14 cellular contexts compared by ENCODE assay signal in the genomic region with DNA sequence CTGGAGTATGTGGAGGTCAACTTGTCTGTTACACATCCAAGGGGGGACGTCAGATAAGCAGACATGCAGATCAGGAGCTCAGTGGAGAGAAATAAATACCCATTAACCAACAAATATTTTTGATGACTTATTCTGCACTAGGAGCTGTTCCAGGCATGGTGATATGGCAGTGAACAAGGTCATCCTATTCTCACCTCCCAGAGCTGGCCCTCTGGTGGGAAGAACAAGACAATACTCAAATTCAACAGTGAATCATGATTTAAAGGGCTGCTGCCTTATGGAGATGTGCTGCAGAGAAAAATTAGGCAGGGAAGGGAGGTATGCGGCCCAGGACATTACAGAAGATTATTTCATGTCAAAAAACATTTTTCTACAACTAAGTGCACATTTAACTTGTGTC. TPM values are rescaled to one million over a fixed set of nuclear protein-coding genes. Genes with fewer than 3 reads are reported as not detected.
DNase-seq lines count a peak whose midpoint lies in the region; ATAC-seq and TF ChIP-seq lines count a peak whose summit lies in the region.
"Had no signal": no experiment of that assay in that cellular context is flagged by ENCODE, and none has a peak within 500 bp of the region (broad histone marks: within the 10 kb centered on the region; RNA-seq: fewer than 3 reads in every experiment).

No MANE protein-coding gene starts in this region.

- H3K36me3 ChIP-seq in left ventricle myocardium inferior (no peaks in the 10 kb centered on the region), PC-3 (ENCODE audit: low read depth, low read length) (no peaks in the 10 kb centered on the region), testis (ENCODE audit: low read depth, missing control alignments) (no peaks in the 10 kb centered on the region)
- H3K36me3 ChIP-seq: uterus had no signal

- WGBS in right cardiac atrium = 64% methylated on average over 2 of the region's 2 CpGs
- 54 to 73% methylated on average over 2 of the region's 2 CpGs for WGBS in testis, 2 donors

- POLR2A ChIA-PET in PC-3 (lab: Charles Lee; ENCODE audit: unreplicated experiment) = no interaction called here

- H3K4me3 ChIP-seq in left ventricle myocardium inferior (no peak overlapping the region), right cardiac atrium (ENCODE audit: low read length) (no peak overlapping the region), PC-3 (ENCODE audit: low read length) (no peak overlapping the region), epithelial cell of esophagus (ENCODE audit: low read length) (no peak overlapping the region), testis (no peak overlapping the region)
- H3K4me3 ChIP-seq: uterus had no signal

- no peaks in the 10 kb centered on the region for H3K9me2 ChIP-seq in PC-3 (replicated peaks; ENCODE audit: low read length)

- H3K79me2 ChIP-seq in PC-3 (ENCODE audit: low read length) = no peaks in the 10 kb centered on the region

- H3K4me1 ChIP-seq in left ventricle myocardium inferior = no peaks in the 10 kb centered on the region
- no peaks in the 10 kb centered on the region for H3K4me1 ChIP-seq in right cardiac atrium (ENCODE audit: control insufficient read depth, insufficient read depth, low read length)
- H3K4me1 ChIP-seq in PC-3 (ENCODE audit: insufficient read depth, low read length) = no peaks in the 10 kb centered on the region; the same call in 1 of the 2 replicates
- H3K4me1 ChIP-seq in testis = peaks cover 4% of the 10 kb centered on the region
- H3K4me1 ChIP-seq: uterus had no signal

- no peak for DNase-seq in left ventricle myocardium inferior
- DNase-seq in right cardiac atrium = no peak
- peak; percentile 13 for DNase-seq in PC-3
- peak; percentile 18 for DNase-seq in epithelial cell of esophagus (ENCODE audit: low read depth)
- DNase-seq in testis = peak; percentile 40
- no peak for DNase-seq in NCI-H446 treated with DMSO at 0.1 percent for 48 hours (lab: John Stamatoyannopoulos, UW)
- DNase-seq in stimulated activated CD4-positive, alpha-beta T cell treated with anti-CD3 and anti-CD28 coated beads, Interleukin-4, amount 100 ng/mL, for 24 hours = no peak
- DNase-seq: activated CD8-positive, alpha-beta T cell treated with anti-CD3 and anti-CD28 coated beads, Interleukin-2, amount 10 ng/mL, durations not matched to agents 7 days and 5 days; foreskin fibroblast; stimulated activated CD4-positive, alpha-beta T cell treated with anti-CD3 and anti-CD28 coated beads, Interleukin-1b, Interleukin-23, amount 100 ng/mL, for 48 hours; T-helper 2 cell; uterus had no signal

- H3K27ac ChIP-seq in left ventricle myocardium inferior (replicated peaks) (no peak overlapping the region), right cardiac atrium (ENCODE audit: low read length) (no peak overlapping the region), PC-3 (ENCODE audit: low read length) (no peak overlapping the region), testis (no peak overlapping the region)
- H3K27ac ChIP-seq: KMS-11, uterus had no signal

- H3K9ac ChIP-seq in PC-3 (ENCODE audit: low read length) = no peak overlapping the region
- H3K9ac ChIP-seq: KMS-11 had no signal

- H3K9me3 ChIP-seq in left ventricle myocardium inferior (replicated peaks) (no peaks in the 10 kb centered on the region), right cardiac atrium (ENCODE audit: control insufficient read depth, low read length) (no peaks in the 10 kb centered on the region), PC-3 (ENCODE audit: low read length) (no peaks in the 10 kb centered on the region), testis (no peaks in the 10 kb centered on the region)
- H3K9me3 ChIP-seq: uterus had no signal

- CTCF ChIA-PET in PC-3 (lab: Charles Lee) = interaction anchor here (1.0 kb wide), 1 partner anchor 33 kb away, joined by 3 read pairs; no protein-coding TSS in a partner anchor

- no peak for ATAC-seq in right cardiac atrium
- ATAC-seq in PC-3 = peak; percentile 50
- ATAC-seq in GM19455 (IDR thresholded peaks at IDR 0.05; ENCODE audit: unreplicated experiment) = no peak
- ATAC-seq: activated CD8-positive, alpha-beta T cell treated with anti-CD3 and anti-CD28 coated beads, Interleukin-2, amount 10 ng/mL, durations not matched to agents 7 days and 5 days had no signal

- no peak overlapping the region for H3K4me2 ChIP-seq in PC-3 (ENCODE audit: low read length)
- H3K4me2 ChIP-seq: KMS-11 had no signal

- BruUV-seq in PC-3 (replicated peaks; lab: Mats Ljungman, UMichigan) = no TSS peak

- intact Hi-C loops in left ventricle myocardium inferior (cut with micrococcal nuclease) (no loop called here), right cardiac atrium (cut with DNase I) (no loop called here), PC-3 (cut with micrococcal nuclease) (no loop called here), testis (cut with DNase I; ENCODE audit: low total_unique reads) (no loop called here)

- no peak overlapping the region for H2AFZ ChIP-seq in PC-3 (ENCODE audit: low read length)

- H3K27me3 ChIP-seq in left ventricle myocardium inferior (ENCODE audit: low read depth) (no peaks in the 10 kb centered on the region), right cardiac atrium (ENCODE audit: control insufficient read depth, insufficient read depth) (no peaks in the 10 kb centered on the region), PC-3 (ENCODE audit: low read length) (no peaks in the 10 kb centered on the region), testis (no peaks in the 10 kb centered on the region)
- H3K27me3 ChIP-seq: uterus had no signal

- no peaks in the 10 kb centered on the region for H3F3A ChIP-seq in PC-3 (ENCODE audit: low read length, unreplicated experiment)

- no peak for TF ChIP-seq POLR2A in testis (IDR thresholded peaks at IDR 0.05)

- peak; percentile 26 for TF ChIP-seq CTCF in left ventricle myocardium inferior (IDR thresholded peaks at IDR 0.05; ENCODE audit: borderline replicate concordance)
- peak; percentile 32; the same call in 1 of the 2 replicates for TF ChIP-seq CTCF in PC-3 (conservative IDR thresholded peaks at IDR 0.05; ENCODE audit: low read depth, low read length)
- TF ChIP-seq CTCF in epithelial cell of esophagus (IDR thresholded peaks at IDR 0.05; ENCODE audit: insufficient read depth, low read depth, low read length, missing control alignments) = peak; percentile 24
- TF ChIP-seq CTCF in testis (IDR thresholded peaks at IDR 0.05) = peak in 1 of 3 experiments; percentile 24

- H4K20me1 ChIP-seq in PC-3 (ENCODE audit: low read length) = no peaks in the 10 kb centered on the region

RNA-seq across cellular contexts. Expression of a gene that starts 36.5 kb away (rescaled TPM):
- total RNA-seq in left ventricle myocardium inferior = 5.4 TPM
- total RNA-seq in right cardiac atrium = 1 to 10 TPM; 6.6 to 9.5 (median 7.5) TPM
- polyA plus RNA-seq in right cardiac atrium = 0.97 TPM
- total RNA-seq in PC-3 (2014; rRNA removed) = 12.9 and 14.6 TPM in 2 replicates
- 10 to 100 TPM; 30.8 to 51.1 TPM for total RNA-seq in testis
- polyA plus RNA-seq in testis (ENCODE audit: insufficient read depth, low read depth, low replicate concordance) = 22.0 TPM

Comparison
In these comparisons a context has a peak if more than half of its experiments do, and no peak if none do; other contexts are left out.
1. DNase-seq: peak in PC-3 (single experiment), epithelial cell of esophagus (single experiment) and testis (single experiment); none in left ventricle myocardium inferior (single experiment), right cardiac atrium (0 of 3), NCI-H446 treated with DMSO at 0.1 percent for 48 hours (single experiment) and stimulated activated CD4-positive, alpha-beta T cell treated with anti-CD3 and anti-CD28 coated beads, Interleukin-4, amount 100 ng/mL, for 24 hours (single experiment).